1 cellular context compared by ENCODE assay signal in the genomic region with DNA sequence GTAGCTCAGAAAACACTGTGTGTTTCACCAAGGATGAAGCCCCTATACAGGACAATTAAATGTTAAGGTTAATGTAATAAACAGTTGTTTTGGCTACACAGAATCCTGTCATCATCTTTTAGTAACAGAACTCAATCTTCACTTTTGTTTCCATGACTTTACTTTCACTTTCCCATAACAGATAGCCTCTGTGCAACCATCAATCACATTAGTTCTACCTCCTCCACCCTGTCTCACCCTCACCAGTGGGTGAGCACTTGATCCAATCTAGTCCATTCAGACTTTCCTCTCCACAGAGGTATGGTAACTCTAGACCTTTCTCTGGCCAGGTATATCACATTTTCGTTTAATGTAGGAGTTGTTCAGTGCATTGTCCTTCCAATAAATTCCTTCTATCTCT.
TF ChIP-seq lines count a peak whose summit lies in the region.

No MANE protein-coding gene starts in this region.

TF ChIP-seq in HCT116, 20 proteins besides CTCF, POLR2A, EP300 and RAD21 (continued from another document):
- TF ChIP-seq CEBPB (IDR thresholded peaks at IDR 0.05; ENCODE audit: low read depth): no peak
